7 cellular contexts compared by ENCODE assay signal in the genomic region with DNA sequence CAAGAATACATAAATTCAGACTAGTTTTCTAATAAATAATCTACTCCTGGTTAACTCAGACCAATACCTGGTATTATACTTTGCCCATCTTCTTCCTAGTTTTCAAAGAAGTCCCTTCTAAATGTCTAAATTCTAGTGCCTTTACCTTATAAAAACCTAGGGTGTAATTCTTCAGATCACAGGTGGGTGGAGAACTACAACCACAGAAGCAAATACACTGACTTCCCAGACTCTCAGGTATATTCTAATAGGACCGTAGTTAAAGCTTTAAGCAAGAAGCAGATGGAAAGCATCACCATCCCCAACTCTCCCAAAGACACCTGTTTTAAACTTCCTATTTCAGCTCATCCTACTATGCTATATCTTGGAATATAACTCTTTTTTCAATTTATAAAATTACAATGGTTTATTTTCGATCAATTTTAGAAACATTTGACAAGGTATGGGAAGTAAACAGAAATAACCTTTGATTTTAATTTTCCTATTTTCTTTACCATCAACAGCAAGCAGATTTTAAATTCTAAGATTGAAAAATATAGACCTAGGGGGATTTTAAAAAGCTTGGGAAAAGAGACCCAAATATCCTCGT. TPM values are rescaled to one million over a fixed set of nuclear protein-coding genes. Genes with fewer than 3 reads are reported as not detected.
DNase-seq lines count a peak whose midpoint lies in the region; ATAC-seq, FAIRE-seq and TF ChIP-seq lines count a peak whose summit lies in the region.

No MANE protein-coding gene starts in this region.

- no peak overlapping the region for H3K27ac ChIP-seq in PC-3 (ENCODE audit: low read length)

- no peak overlapping the region for H2AFZ ChIP-seq in PC-3 (ENCODE audit: low read length)

- H3K9me2 ChIP-seq in PC-3 (replicated peaks; ENCODE audit: low read length) = no peaks in the 10 kb centered on the region

- no peaks in the 10 kb centered on the region for H3K36me3 ChIP-seq in PC-3 (ENCODE audit: low read depth, low read length)

- H3K9me3 ChIP-seq in PC-3 (ENCODE audit: low read length) = no peaks in the 10 kb centered on the region

- no peak overlapping the region for H3K9ac ChIP-seq in PC-3 (ENCODE audit: low read length)

- no peak overlapping the region for H3K4me2 ChIP-seq in PC-3 (ENCODE audit: low read length)

- no peaks in the 10 kb centered on the region for H3K27me3 ChIP-seq in PC-3 (ENCODE audit: low read length)

- POLR2A ChIA-PET in PC-3 (lab: Charles Lee; ENCODE audit: unreplicated experiment) = no interaction called here

- no peak overlapping the region for H3K4me3 ChIP-seq in PC-3 (ENCODE audit: low read length)

- no TSS peak for BruUV-seq in PC-3 (replicated peaks; lab: Mats Ljungman, UMichigan)

- no peak for TF ChIP-seq POLR2A in GM12892 (IDR thresholded peaks at IDR 0.05; ENCODE audit: low read depth, low read length)

- peak; percentile 64 for TF ChIP-seq CTCF in PC-3 (conservative IDR thresholded peaks at IDR 0.05; ENCODE audit: low read depth, low read length)

- no peaks in the 10 kb centered on the region for H4K20me1 ChIP-seq in PC-3 (ENCODE audit: low read length)

- FAIRE-seq in GM12892 (lab: Jason Lieb, UNC) = peak; percentile 42

- 0 out of 2 replicates have a peak, but pooled peaks cover 4% of the 10 kb centered on the region for H3K79me2 ChIP-seq in PC-3 (ENCODE audit: low read length)

- no peak for DNase-seq in GM12892 (ENCODE audit: insufficient read length)
- DNase-seq in PC-3 = peak; percentile 54
- peak; percentile 50 for DNase-seq in germinal center (ENCODE audit: low spot score)
- DNase-seq in middle frontal gyrus (ENCODE audit: extremely low spot score, low spot score) = no peak

- intact Hi-C loops in PC-3 (cut with micrococcal nuclease) = loop anchor here (5.0 kb wide), 1 partner anchor 126 kb away; no protein-coding TSS in a partner anchor

- CTCF ChIA-PET in PC-3 (lab: Charles Lee) = interaction anchor here (0.6 to 1.0 kb wide), 4 partner anchors 10 to 294 kb away, joined by 3 read pairs; no protein-coding TSS in a partner anchor

- H3F3A ChIP-seq in PC-3 (ENCODE audit: low read length, unreplicated experiment) = no peaks in the 10 kb centered on the region

- no peaks in the 10 kb centered on the region for H3K4me1 ChIP-seq in PC-3 (ENCODE audit: insufficient read depth, low read length)

- ATAC-seq in HG02678 (IDR thresholded peaks at IDR 0.05; ENCODE audit: unreplicated experiment) = peak; percentile 53
- peak; percentile 50 for ATAC-seq in PC-3
- ATAC-seq in GM18870 (IDR thresholded peaks at IDR 0.05; ENCODE audit: unreplicated experiment) = no peak
- ATAC-seq in HG02970 (IDR thresholded peaks at IDR 0.05; ENCODE audit: low FRiP score, unreplicated experiment) = no peak

RNA-seq across cellular contexts. Expression of a gene that starts 15.8 kb away (rescaled TPM):
- polyA plus RNA-seq in GM12892 (2012; ENCODE audit: missing spikeins) = 8.2 TPM
- total RNA-seq in PC-3 (2014; rRNA removed) = 19.0 and 24.6 TPM in 2 replicates

Comparison
In these comparisons a context has a peak if more than half of its experiments do, and no peak if none do; other contexts are left out.
1. DNase-seq: peak in PC-3 (single experiment) and germinal center (single experiment); none in GM12892 (single experiment) and middle frontal gyrus (single experiment).
2. ATAC-seq: peak in HG02678 (single experiment) and PC-3 (single experiment); none in GM18870 (single experiment) and HG02970 (single experiment).